In genomic region chr19:926595-927043, GRCh38 we compare ENCODE assay signal across 8 cellular contexts. TPM values are rescaled to one million over a fixed set of nuclear protein-coding genes. Genes with fewer than 3 reads are reported as not detected.
DNase-seq lines count a peak whose midpoint lies in the region; ATAC-seq and TF ChIP-seq lines count a peak whose summit lies in the region.

No MANE protein-coding gene starts in this region.

- no peaks in the 10 kb centered on the region for H3K27me3 ChIP-seq in psoas muscle (ENCODE audit: insufficient read depth in 3 of 3, low read length in 2 of 3)

- no peak for ATAC-seq in Right ventricle myocardium superior (ENCODE audit: poor library complexity)
- ATAC-seq in psoas muscle, result no peak
- ATAC-seq in HG02840 (IDR thresholded peaks at IDR 0.05; ENCODE audit: low FRiP score, unreplicated experiment), result no peak
- no peak for ATAC-seq in HG02970 (IDR thresholded peaks at IDR 0.05; ENCODE audit: low FRiP score, unreplicated experiment)
- ATAC-seq in GM21528 (IDR thresholded peaks at IDR 0.05; ENCODE audit: low FRiP score, unreplicated experiment), result no peak

- H3K4me1 ChIP-seq in psoas muscle, result no peaks in the 10 kb centered on the region

- intact Hi-C loops in Right ventricle myocardium superior (cut with DNase I) (no loop called here), psoas muscle (cut with DNase I) (loop anchor here in 1 of 2 donors (10.0 kb wide), 1 partner anchor 288 kb away; no protein-coding TSS in a partner anchor)

- DNase-seq in Daoy (ENCODE audit: low read depth) (peak; percentile 63), KBM-7 (peak; percentile 70), Right ventricle myocardium superior (peak; percentile 87), psoas muscle (peak; percentile 65 to 74)
- peak; percentile 76 for DNase-seq in activated CD8-positive, alpha-beta memory T cell treated with anti-CD3 and anti-CD28 coated beads, Interleukin-2, amount 50 U/mL, for 48 hours

- peak overlapping the region; percentile 74 for H3K27ac ChIP-seq in psoas muscle

- WGBS in psoas muscle, 3 donors, result 0 to 1% (median 1%) methylated on average over 24 to 35 of the region's 35 CpGs

- in situ Hi-C loops in KBM-7 (cut with MboI; ENCODE audit: low pct_unique_long_range_greater_than_20kb, low sequenced_read_pairs), result no loop called here

- H3K9me3 ChIP-seq in psoas muscle, result no peaks in the 10 kb centered on the region

- no peak for TF ChIP-seq CTCF in psoas muscle (IDR thresholded peaks at IDR 0.05)

- peak overlapping the region; percentile 94 for H3K4me3 ChIP-seq in psoas muscle

- no peaks in the 10 kb centered on the region for H3K36me3 ChIP-seq in psoas muscle (ENCODE audit: insufficient read depth in 1 of 2, low read depth in 1 of 2)

RNA-seq across cellular contexts. Expression of gene ARID3A, which starts 0.8 kb away (rescaled TPM):
- 5.9 and 12.0 TPM in 2 replicates for total RNA-seq in Daoy (2014; rRNA removed; shearing (Covaris generic))
- total RNA-seq in Right ventricle myocardium superior, result 5.0 TPM
- 1 to 10 TPM; 4.2 to 6.7 (median 4.9) TPM for total RNA-seq in psoas muscle
- polyA plus RNA-seq in psoas muscle, result 1 to 10 TPM; 2.3 to 4.2 (median 3.2) TPM

RNA-seq across cellular contexts. Expression of gene KISS1R, which starts 9.5 kb away (rescaled TPM):
- total RNA-seq in Daoy (2014; rRNA removed; shearing (Covaris generic)), result not detected in 2 replicates
- total RNA-seq in Right ventricle myocardium superior (not detected), psoas muscle (not detected)
- polyA plus RNA-seq in psoas muscle, result under 1 TPM in 1 of 3 donors, not detected in 2; 0.16 TPM

RNA-seq across cellular contexts. Expression of gene R3HDM4, which starts 13.6 kb away (rescaled TPM):
- 35.8 and 40.8 TPM in 2 replicates for total RNA-seq in Daoy (2014; rRNA removed; shearing (Covaris generic))
- 20.3 TPM for total RNA-seq in Right ventricle myocardium superior
- total RNA-seq in psoas muscle, result 10 to 100 TPM; 17.8 to 56.8 (median 50.6) TPM
- polyA plus RNA-seq in psoas muscle, result 10 to 100 TPM; 37.4 to 92.0 (median 60.8) TPM

RNA-seq across cellular contexts. Expression of gene RNU6-9, which starts 33.3 kb away (rescaled TPM):
- not detected in 2 replicates for total RNA-seq in Daoy (2014; rRNA removed; shearing (Covaris generic))
- total RNA-seq in Right ventricle myocardium superior, result not detected
- total RNA-seq in psoas muscle, result not detected
- not detected for polyA plus RNA-seq in psoas muscle

RNA-seq across cellular contexts. Expression of gene MED16, which starts 33.6 kb away (rescaled TPM):
- 20.4 and 25.9 TPM in 2 replicates for total RNA-seq in Daoy (2014; rRNA removed; shearing (Covaris generic))
- total RNA-seq in Right ventricle myocardium superior (19.1 TPM), psoas muscle (10 to 100 TPM; 47.0 to 66.5 (median 56.7) TPM)
- 10 to 100 TPM; 30.7 to 55.8 (median 51.3) TPM for polyA plus RNA-seq in psoas muscle
